In genomic region chr1:45067806-45068205, GRCh38 we compare ENCODE assay signal across 10 cellular contexts.
"Had no signal": no experiment of that assay in that cellular context is flagged by ENCODE, and none has a peak within 500 bp of the region (broad histone marks: within the 10 kb centered on the region; RNA-seq: fewer than 3 reads in every experiment).

No MANE protein-coding gene starts in this region.

- H3K9ac ChIP-seq: KMS-11 had no signal

- H3K4me1 Mint-ChIP-seq: IgD-negative memory B cell had no signal

- H3K27ac Mint-ChIP-seq: IgD-negative memory B cell had no signal

- H3K4me3 Mint-ChIP-seq: IgD-negative memory B cell had no signal

- H3K27ac ChIP-seq: HL-60, KMS-11 had no signal

- FAIRE-seq: HepG2, HTR-8/SVneo, K562 had no signal

- DNase-seq: IMR-90, Karpas-422, KBM-7, KG1 had no signal

- ATAC-seq: HepG2, K562 had no signal

- H3K4me2 ChIP-seq: KMS-11 had no signal
